In genomic region chr14:39433452-39433813, GRCh38 we compare ENCODE assay signal across 8 cellular contexts. TPM values are rescaled to one million over a fixed set of nuclear protein-coding genes. Genes with fewer than 3 reads are reported as not detected.
A peak's percentile ranks its signal among the peaks of the same experiment; 100 is the strongest.
DNase-seq lines count a peak whose midpoint lies in the region; ATAC-seq and TF ChIP-seq lines count a peak whose summit lies in the region.

No MANE protein-coding gene starts in this region.

- H3K27me3 ChIP-seq in Panc1 (ENCODE audit: control insufficient read depth, insufficient read depth, low read length) = no peaks in the 10 kb centered on the region
- H3K27me3 ChIP-seq in esophagus (ENCODE audit: control insufficient read depth in 1 of 2, insufficient read depth in 2 of 2, low read length in 2 of 2) = no peaks in the 10 kb centered on the region
- no peaks in the 10 kb centered on the region for H3K27me3 ChIP-seq in parathyroid adenoma (ENCODE audit: control insufficient read depth, insufficient read depth, low read length)

- peaks cover 12% of the 10 kb centered on the region for H3K4me1 ChIP-seq in Panc1 (ENCODE audit: control insufficient read depth, insufficient read depth, low read length)
- no peaks in the 10 kb centered on the region for H3K4me1 ChIP-seq in esophagus (ENCODE audit: control insufficient read depth in 2 of 2, insufficient read depth in 2 of 2, low read length in 1 of 2)
- H3K4me1 ChIP-seq in parathyroid adenoma = peaks cover 6% of the 10 kb centered on the region

- H3K36me3 ChIP-seq in Panc1 (ENCODE audit: control insufficient read depth, insufficient read depth, low read length) (no peaks in the 10 kb centered on the region; the same call in 1 of the 2 replicates), esophagus (ENCODE audit: control insufficient read depth in 2 of 2, insufficient read depth in 2 of 2, low read length in 1 of 2) (no peaks in the 10 kb centered on the region), parathyroid adenoma (ENCODE audit: control insufficient read depth, insufficient read depth, low read length) (no peaks in the 10 kb centered on the region)

- peak overlapping the region; percentile 88 for H3K27ac ChIP-seq in Panc1 (ENCODE audit: low read length)
- peak overlapping the region; percentile 48 to 99 for H3K27ac ChIP-seq in esophagus (ENCODE audit: low read depth in 2 of 2, low read length in 1 of 2)
- H3K27ac ChIP-seq in parathyroid adenoma = peak overlapping the region; percentile 99

- H3K4me3 ChIP-seq in GM08714 (ENCODE audit: low read length) (peak overlapping the region; percentile 87), Panc1 (ENCODE audit: low read depth in 2 of 2, low read length in 2 of 2) (peak overlapping the region; percentile 72 to 88), esophagus (ENCODE audit: low read depth in 1 of 2, low read length in 2 of 2) (peak overlapping the region in 1 of 2 donors; percentile 51), parathyroid adenoma (ENCODE audit: low read depth, low read length) (peak overlapping the region; percentile 85)

- peak overlapping the region; percentile 74 for H3K4me2 ChIP-seq in parathyroid adenoma (ENCODE audit: low read length)

- POLR2A ChIA-PET in Panc1 (lab: Charles Lee) = interaction anchor here (0.6 to 0.7 kb wide), 2 partner anchors 164 to 616 kb away, joined by 4 to 6 read pairs; no protein-coding TSS in a partner anchor

- CTCF ChIA-PET in Panc1 (lab: Charles Lee) = interaction anchor here (0.7 kb wide), 1 partner anchor 52 kb away, joined by 5 read pairs; no protein-coding TSS in a partner anchor

- BruUV-seq in Panc1 (replicated peaks; lab: Mats Ljungman, UMichigan) = TSS peak; percentile 88

- peaks cover 17% of the 10 kb centered on the region for H3K79me2 ChIP-seq in parathyroid adenoma

- DNase-seq in Panc1 (ENCODE audit: low read depth, low spot score) (no peak), ecto neural progenitor cell (ENCODE audit: low spot score) (no peak), cerebellar cortex (ENCODE audit: low spot score) (no peak)
- DNase-seq in activated CD8-positive, alpha-beta memory T cell treated with anti-CD3 and anti-CD28 coated beads, Interleukin-2, amount 50 U/mL, for 48 hours = no peak

- TF ChIP-seq CTCF in Panc1 (IDR thresholded peaks at IDR 0.05) (no peak), parathyroid adenoma (IDR thresholded peaks at IDR 0.05) (no peak)

- ATAC-seq in Panc1 (no peak), HG03432 (IDR thresholded peaks at IDR 0.05; ENCODE audit: unreplicated experiment) (no peak)

- H3K9me3 ChIP-seq in Panc1 (ENCODE audit: control insufficient read depth, insufficient read depth, low read depth, low read length) (no peaks in the 10 kb centered on the region), esophagus (ENCODE audit: control insufficient read depth in 2 of 2, insufficient read depth in 1 of 2, low read depth in 1 of 2, low read length in 1 of 2) (no peaks in the 10 kb centered on the region), parathyroid adenoma (ENCODE audit: control insufficient read depth, low read length) (no peaks in the 10 kb centered on the region)

- peak overlapping the region; percentile 72 for H2AFZ ChIP-seq in parathyroid adenoma

- in situ Hi-C loops in Panc1 (cut with HindIII; ENCODE audit: low pct_unique_long_range_greater_than_20kb, low sequenced_read_pairs) = no loop called here

- intact Hi-C loops in Panc1 (cut with micrococcal nuclease; ENCODE audit: unreplicated experiment) = loop anchor here (5.0 kb wide), 2 partner anchors 201 to 326 kb away; partner anchors contain the start of gene MIA2

- H3K9ac ChIP-seq in parathyroid adenoma = no peak overlapping the region

- WGBS in esophagus, 2 donors = 8 to 10% methylated on average over 7 to 8 of the region's 8 CpGs

RNA-seq across cellular contexts. Expression of gene FBXO33, which starts 1.2 kb away (rescaled TPM):
- total RNA-seq in Panc1 (2021; ENCODE audit: unreplicated experiment) = 6.6 TPM
- polyA plus RNA-seq in Panc1 (2012; ENCODE audit: insufficient read length) = 10.9 TPM
- 1 to 10 TPM; 2.6 to 3.6 TPM for polyA plus RNA-seq in esophagus
